In genomic region chr2:62304429-62305417, GRCh38 we compare ENCODE assay signal across 8 cellular contexts.
DNase-seq lines count a peak whose midpoint lies in the region; ATAC-seq and TF ChIP-seq lines count a peak whose summit lies in the region.

No MANE protein-coding gene starts in this region.

- no peaks in the 10 kb centered on the region for H3K27me3 ChIP-seq in fibroblast of lung (ENCODE audit: control insufficient read depth, insufficient read depth, low read length)
- H3K27me3 ChIP-seq in psoas muscle (ENCODE audit: insufficient read depth in 3 of 3, low read length in 2 of 3), result no peaks in the 10 kb centered on the region
- H3K27me3 ChIP-seq in dorsolateral prefrontal cortex, result peaks cover 0 to 5% (median 0%) of the 10 kb centered on the region in 45 donors

- no peak overlapping the region for H3K4me2 ChIP-seq in fibroblast of lung (ENCODE audit: extremely low read depth, insufficient read depth, low read length)

- H3K4me1 Mint-ChIP-seq in activated CD8-positive, alpha-beta T cell treated with anti-CD3 and anti-CD28 coated beads, Interleukin-2, amount 10 ng/mL, durations not matched to agents 7 days and 5 days (ENCODE audit: low read depth), result peaks cover 88% of the 10 kb centered on the region

- no peak overlapping the region for H2AFZ ChIP-seq in fibroblast of lung (ENCODE audit: low read length)

- no peaks in the 10 kb centered on the region for H3K9me3 ChIP-seq in fibroblast of lung (ENCODE audit: control insufficient read depth, insufficient read depth, low read depth, low read length)
- no peaks in the 10 kb centered on the region for H3K9me3 ChIP-seq in psoas muscle

- H3K36me3 ChIP-seq in fibroblast of lung (ENCODE audit: control insufficient read depth, insufficient read depth, low read length), result no peaks in the 10 kb centered on the region
- no peaks in the 10 kb centered on the region for H3K36me3 ChIP-seq in psoas muscle (ENCODE audit: insufficient read depth in 1 of 2, low read depth in 1 of 2)

- peak overlapping the region; percentile 61 for H3K4me3 Mint-ChIP-seq in activated CD8-positive, alpha-beta T cell treated with anti-CD3 and anti-CD28 coated beads, Interleukin-2, amount 10 ng/mL, durations not matched to agents 7 days and 5 days

- CTCF ChIA-PET in activated CD8-positive, alpha-beta T cell treated with anti-CD3 and anti-CD28 coated beads, Interleukin-2, amount 10 ng/mL, durations not matched to agents 7 days and 5 days (lab: Charles Lee), result interaction anchor here (1.1 to 3.6 kb wide), 7 partner anchors 8 to 106 kb away, joined by 3 to 16 read pairs (median 5); no protein-coding TSS in a partner anchor

- peak overlapping the region; percentile 98 for H3K27ac Mint-ChIP-seq in activated CD8-positive, alpha-beta T cell treated with anti-CD3 and anti-CD28 coated beads, Interleukin-2, amount 10 ng/mL, durations not matched to agents 7 days and 5 days

- TF ChIP-seq CTCF in fibroblast of lung (conservative IDR thresholded peaks at IDR 0.05 in 1 of 2, IDR thresholded peaks at IDR 0.05 in 1 of 2; ENCODE audit: low read depth in 1 of 2, low read length in 2 of 2) (no peak), psoas muscle (IDR thresholded peaks at IDR 0.05) (no peak), dorsolateral prefrontal cortex (IDR thresholded peaks at IDR 0.05 in 54 of 56, conservative IDR thresholded peaks at IDR 0.05 in 2 of 56; ENCODE audit: low read depth in 1 of 56, partially characterized antibody in 56 of 56) (no peak)

- H3K79me2 ChIP-seq in fibroblast of lung (ENCODE audit: control insufficient read depth, insufficient read depth, low read length), result no peaks in the 10 kb centered on the region

- peak; percentile 46 for ATAC-seq in activated CD8-positive, alpha-beta T cell treated with anti-CD3 and anti-CD28 coated beads, Interleukin-2, amount 10 ng/mL, durations not matched to agents 7 days and 5 days
- peak; percentile 25 to 60 (median 44) for ATAC-seq in psoas muscle
- ATAC-seq in GM19395 (IDR thresholded peaks at IDR 0.05; ENCODE audit: unreplicated experiment), result no peak
- no peak for ATAC-seq in HG03108 (IDR thresholded peaks at IDR 0.05; ENCODE audit: unreplicated experiment)

- no peaks in the 10 kb centered on the region for H4K20me1 ChIP-seq in fibroblast of lung (ENCODE audit: control insufficient read depth, extremely low read depth, insufficient read depth, low read length)

- H3K9me3 Mint-ChIP-seq in activated CD8-positive, alpha-beta T cell treated with anti-CD3 and anti-CD28 coated beads, Interleukin-2, amount 10 ng/mL, durations not matched to agents 7 days and 5 days (ENCODE audit: insufficient read depth), result no peaks in the 10 kb centered on the region

- no peak overlapping the region for H3K9ac ChIP-seq in fibroblast of lung (ENCODE audit: insufficient read depth, low read length)

- H3K4me3 ChIP-seq in fibroblast of lung (replicated peaks in 1 of 4; ENCODE audit: control extremely low read depth in 1 of 4, insufficient read depth in 1 of 4, low read depth in 3 of 4, low read length in 4 of 4) (no peak overlapping the region), psoas muscle (no peak overlapping the region), dorsolateral prefrontal cortex (no peak overlapping the region)

- intact Hi-C loops in psoas muscle (cut with DNase I) (no loop called here), dorsolateral prefrontal cortex (cut with DNase I) (no loop called here)

- H3K27ac ChIP-seq in fibroblast of lung (ENCODE audit: insufficient read depth, low read length), result no peak overlapping the region
- H3K27ac ChIP-seq in psoas muscle, result peak overlapping the region; percentile 49
- H3K27ac ChIP-seq in dorsolateral prefrontal cortex, result peak overlapping the region in 6 of 59 donors; percentile 17 to 54 (median 36)

- 62 to 67% (median 67%) methylated on average over 13 of the region's 13 CpGs for WGBS in psoas muscle, 3 donors

- H3K4me1 ChIP-seq in fibroblast of lung (ENCODE audit: control insufficient read depth, extremely low read depth, insufficient read depth, low read length), result no peaks in the 10 kb centered on the region
- H3K4me1 ChIP-seq in psoas muscle, result peaks cover 3% of the 10 kb centered on the region

- peak; percentile 84 for DNase-seq in ELR (ENCODE audit: low read depth)
- DNase-seq in NCI-H2107 treated with DMSO at 0.1 percent for 48 hours (lab: John Stamatoyannopoulos, UW; ENCODE audit: unreplicated experiment), result peak; percentile 82
- peak; percentile 75 for DNase-seq in activated CD8-positive, alpha-beta T cell treated with anti-CD3 and anti-CD28 coated beads, Interleukin-2, amount 10 ng/mL, durations not matched to agents 7 days and 5 days
- DNase-seq in fibroblast of lung (ENCODE audit: low read depth in 2 of 2), result peak; percentile 86 to 96
- DNase-seq in psoas muscle, result peak; percentile 47 to 65
- DNase-seq in dorsolateral prefrontal cortex, result no peak

- POLR2A ChIA-PET in activated CD8-positive, alpha-beta T cell treated with anti-CD3 and anti-CD28 coated beads, Interleukin-2, amount 10 ng/mL, durations not matched to agents 7 days and 5 days (lab: Charles Lee), result interaction anchor here (0.6 to 1.6 kb wide), 3 partner anchors 9 to 86 kb away, joined by 3 to 8 read pairs (median 4); no protein-coding TSS in a partner anchor

- no peaks in the 10 kb centered on the region for H3K27me3 Mint-ChIP-seq in activated CD8-positive, alpha-beta T cell treated with anti-CD3 and anti-CD28 coated beads, Interleukin-2, amount 10 ng/mL, durations not matched to agents 7 days and 5 days (ENCODE audit: low read depth)

- peaks cover 9% of the 10 kb centered on the region for H3K36me3 Mint-ChIP-seq in activated CD8-positive, alpha-beta T cell treated with anti-CD3 and anti-CD28 coated beads, Interleukin-2, amount 10 ng/mL, durations not matched to agents 7 days and 5 days (ENCODE audit: low read depth)

Comparison
In these comparisons a context has a peak if more than half of its experiments do, and no peak if none do; other contexts are left out.
1. DNase-seq: peak in ELR (single experiment), NCI-H2107 treated with DMSO at 0.1 percent for 48 hours (single experiment), activated CD8-positive, alpha-beta T cell treated with anti-CD3 and anti-CD28 coated beads, Interleukin-2, amount 10 ng/mL, durations not matched to agents 7 days and 5 days (single experiment), fibroblast of lung (2 of 2) and psoas muscle (2 of 2); none in dorsolateral prefrontal cortex (0 of 10).
2. ATAC-seq: peak in activated CD8-positive, alpha-beta T cell treated with anti-CD3 and anti-CD28 coated beads, Interleukin-2, amount 10 ng/mL, durations not matched to agents 7 days and 5 days (single experiment) and psoas muscle (4 of 4); none in GM19395 (single experiment) and HG03108 (single experiment).